ENCODE assay signal across 27 cellular contexts in the genomic region with DNA sequence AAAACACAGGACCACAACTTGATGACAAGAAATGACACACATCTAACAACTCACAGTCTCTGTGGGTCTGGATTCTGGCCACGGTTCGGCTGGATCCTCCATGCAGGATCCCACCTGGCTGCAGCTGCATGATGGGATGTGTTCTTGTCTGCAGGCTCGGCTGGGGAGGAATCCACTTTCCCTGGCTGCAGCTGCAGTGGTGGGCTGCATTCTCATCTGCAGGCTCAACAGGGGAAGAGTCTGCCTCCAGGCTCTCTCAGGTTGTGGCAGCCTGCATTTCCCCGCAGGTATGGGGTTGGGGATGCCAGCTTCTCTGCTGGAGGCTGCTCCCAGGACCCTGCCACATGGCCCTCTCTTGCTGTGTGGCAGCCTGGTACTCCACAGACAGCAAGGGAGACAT.
"Had no signal": no experiment of that assay in that cellular context is flagged by ENCODE, and none has a peak within 500 bp of the region (broad histone marks: within the 10 kb centered on the region; RNA-seq: fewer than 3 reads in every experiment).

No MANE protein-coding gene starts in this region.

- H3K27me3 ChIP-seq: colonic mucosa had no signal

- H3K27ac ChIP-seq: colonic mucosa, epithelial cell of prostate, esophagus squamous epithelium, gastrocnemius medialis, heart right ventricle, left lung, lower lobe of right lung had no signal

- H3K9me3 ChIP-seq: colonic mucosa, gastrocnemius medialis, lower lobe of right lung, mucosa of descending colon had no signal

- H3K4me1 Mint-ChIP-seq: endodermal cell, mesothelial cell of epicardium had no signal

- H3K4me1 ChIP-seq: colonic mucosa, esophagus squamous epithelium, gastrocnemius medialis, heart right ventricle, left lung, lower lobe of right lung had no signal

- H3K27ac Mint-ChIP-seq: dendritic cell treated with granulocyte-macrophage colony-stimulating factor and Interleukin-4, amounts not matched to agents 40 ng/mL and 50 ng/mL, for 4 days; effector memory CD8-positive, alpha-beta T cell; endodermal cell; mesothelial cell of epicardium had no signal

- H3K36me3 Mint-ChIP-seq: mesothelial cell of epicardium had no signal

- ATAC-seq: effector memory CD8-positive, alpha-beta T cell; esophagus mucosa; gastrocnemius medialis; heart right ventricle; left cardiac atrium; left lung; left ventricle myocardium superior; lower lobe of right lung; mucosa of descending colon had no signal

- H3K36me3 ChIP-seq: colonic mucosa, esophagus squamous epithelium, gastrocnemius medialis, heart right ventricle, left lung, lower lobe of right lung had no signal

- DNase-seq: colonic mucosa; cortex of kidney; effector CD8-positive, alpha-beta T cell; effector memory CD8-positive, alpha-beta T cell; endodermal cell; erythroblast; esophagus squamous epithelium; foreskin fibroblast; foreskin melanocyte; gastrocnemius medialis; glutamatergic neuron; head of caudate nucleus; heart right ventricle; hippocampal formation; left cardiac atrium; left ventricle myocardium superior; lower lobe of right lung; mesenchymal stem cell; mucosa of descending colon had no signal

- H3K4me3 ChIP-seq: colonic mucosa, esophagus squamous epithelium, gastrocnemius medialis, heart right ventricle, left lung, lower lobe of right lung, mucosa of descending colon had no signal

- FAIRE-seq: endometrium, islet of Langerhans, keratinocyte had no signal

- H3K4me3 Mint-ChIP-seq: dendritic cell treated with granulocyte-macrophage colony-stimulating factor and Interleukin-4, amounts not matched to agents 40 ng/mL and 50 ng/mL, for 4 days; effector memory CD8-positive, alpha-beta T cell; endodermal cell; mesothelial cell of epicardium had no signal
